Comparison of ENCODE assay signal across 8 cellular contexts in the genomic region with DNA sequence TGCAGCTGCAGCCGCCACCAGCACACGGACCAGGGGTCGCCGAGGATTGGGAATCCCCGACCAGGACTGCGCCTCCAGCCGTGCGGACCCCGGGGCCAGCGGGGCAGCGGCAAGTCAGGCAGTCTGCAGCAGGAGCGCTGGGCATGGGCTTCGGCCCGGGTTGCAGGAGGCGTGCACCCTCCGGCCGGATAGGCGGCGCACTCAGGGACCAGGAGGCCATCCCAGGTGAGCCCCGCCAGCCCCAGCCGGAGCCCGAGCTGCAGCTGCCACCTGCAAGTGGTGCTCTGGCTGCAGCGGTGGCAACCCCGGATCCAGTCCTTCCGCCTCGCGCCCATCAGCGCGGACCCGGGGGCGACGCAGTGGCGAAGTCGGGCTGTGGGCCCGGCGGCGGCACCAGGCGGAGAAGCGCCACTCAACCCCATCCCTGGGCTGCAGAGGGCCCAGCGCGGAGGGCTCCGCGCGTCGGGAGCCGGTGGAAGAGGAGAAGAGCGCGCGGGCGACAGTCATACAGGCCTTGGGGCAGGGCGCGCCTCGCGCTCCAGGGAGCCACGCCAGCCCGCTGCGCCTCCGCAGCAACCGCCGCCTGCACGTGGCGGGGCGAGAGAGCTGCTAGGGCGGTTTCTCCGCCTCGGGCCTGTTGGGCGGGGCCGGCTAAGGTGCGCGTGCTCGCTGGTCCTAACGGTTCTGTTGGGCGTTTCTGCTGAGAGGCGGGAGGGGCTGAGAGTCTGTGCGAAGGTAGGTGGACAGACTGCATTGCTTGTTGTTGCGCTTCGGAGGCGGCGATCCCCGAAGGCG.
DNase-seq lines count a peak whose midpoint lies in the region; ATAC-seq and TF ChIP-seq lines count a peak whose summit lies in the region.

No MANE protein-coding gene starts in this region.

- H3K27ac Mint-ChIP-seq in activated B cell treated with CpG ODN at 0.5 μM for 24 hours: peak overlapping the region; percentile 35
- no peak overlapping the region for H3K27ac Mint-ChIP-seq in endothelial cell (ENCODE audit: unreplicated experiment)
- H3K27ac Mint-ChIP-seq in nephron: no peak overlapping the region

- no peak overlapping the region for H3K9ac ChIP-seq in Karpas-422 (ENCODE audit: low read length)

- H3K27ac ChIP-seq in Karpas-422 (ENCODE audit: low read length): no peak overlapping the region

- no peak overlapping the region for H3K4me3 ChIP-seq in Karpas-422 (ENCODE audit: low read length)

- H3K4me3 Mint-ChIP-seq in activated B cell treated with CpG ODN at 0.5 μM for 24 hours: peak overlapping the region; percentile 76
- H3K4me3 Mint-ChIP-seq in endothelial cell (ENCODE audit: unreplicated experiment): peak overlapping the region; percentile 90
- H3K4me3 Mint-ChIP-seq in nephron: peak overlapping the region; percentile 63 to 75 (median 72)

- no peaks in the 10 kb centered on the region for H3K9me2 ChIP-seq in Karpas-422 (replicated peaks; ENCODE audit: insufficient read depth, low read length)

- no peak overlapping the region for H3K4me2 ChIP-seq in Karpas-422 (ENCODE audit: low read depth, low read length, poor library complexity, severe bottlenecking)

- no peaks in the 10 kb centered on the region for H3K4me1 ChIP-seq in Karpas-422 (ENCODE audit: low read length)

- H3K27me3 ChIP-seq in Karpas-422 (ENCODE audit: low read length): no peaks in the 10 kb centered on the region

- H3K9me3 Mint-ChIP-seq in activated B cell treated with CpG ODN at 0.5 μM for 24 hours (no peaks in the 10 kb centered on the region), endothelial cell (ENCODE audit: unreplicated experiment) (peaks cover 3% of the 10 kb centered on the region), nephron (peaks cover 13% of the 10 kb centered on the region)

- no peaks in the 10 kb centered on the region for H3K36me3 ChIP-seq in Karpas-422 (ENCODE audit: insufficient read depth, low read length)

- intact Hi-C loops in activated B cell treated with CpG ODN at 0.5 μM for 24 hours (cut with micrococcal nuclease): no loop called here

- H3K9me3 ChIP-seq in Karpas-422 (ENCODE audit: low read length): no peaks in the 10 kb centered on the region

- H2AFZ ChIP-seq in Karpas-422 (ENCODE audit: low read length): no peak overlapping the region

- no peaks in the 10 kb centered on the region for H4K20me1 ChIP-seq in Karpas-422 (ENCODE audit: insufficient read depth, low read depth, low read length)

- CTCF ChIA-PET in activated B cell treated with CpG ODN at 0.5 μM for 24 hours (lab: Charles Lee): no interaction called here

- peaks cover 9% of the 10 kb centered on the region for H3K4me1 Mint-ChIP-seq in activated B cell treated with CpG ODN at 0.5 μM for 24 hours
- H3K4me1 Mint-ChIP-seq in endothelial cell (ENCODE audit: unreplicated experiment): peaks cover 4% of the 10 kb centered on the region
- no peaks in the 10 kb centered on the region for H3K4me1 Mint-ChIP-seq in nephron

- peak; percentile 86 for ATAC-seq in activated B cell treated with CpG ODN at 0.5 μM for 24 hours (ENCODE audit: low read depth)
- ATAC-seq in HG03045 (IDR thresholded peaks at IDR 0.05; ENCODE audit: unreplicated experiment): no peak

- no peak for TF ChIP-seq CTCF in activated B cell treated with CpG ODN at 0.5 μM for 24 hours (IDR thresholded peaks at IDR 0.05)
- no peak for TF ChIP-seq CTCF in endothelial cell (IDR thresholded peaks at IDR 0.05; ENCODE audit: unreplicated experiment)
- no peak for TF ChIP-seq CTCF in nephron (IDR thresholded peaks at IDR 0.05; ENCODE audit: unreplicated experiment in 3 of 3)

- no peaks in the 10 kb centered on the region for H3K79me2 ChIP-seq in Karpas-422 (ENCODE audit: low read length)

- POLR2A ChIA-PET in activated B cell treated with CpG ODN at 0.5 μM for 24 hours (lab: Charles Lee): interaction anchor here (1.0 to 1.3 kb wide), 3 partner anchors 11 to 94 kb away, joined by 3 to 7 read pairs (median 5); no protein-coding TSS in a partner anchor

- H3K27me3 Mint-ChIP-seq in activated B cell treated with CpG ODN at 0.5 μM for 24 hours (peaks cover 8% of the 10 kb centered on the region), endothelial cell (ENCODE audit: unreplicated experiment) (peaks cover 5% of the 10 kb centered on the region), nephron (ENCODE audit: low read depth) (peaks cover 49% of the 10 kb centered on the region)

- no peaks in the 10 kb centered on the region for H3K36me3 Mint-ChIP-seq in activated B cell treated with CpG ODN at 0.5 μM for 24 hours (ENCODE audit: low read depth)
- peaks cover 4% of the 10 kb centered on the region for H3K36me3 Mint-ChIP-seq in endothelial cell (ENCODE audit: low read depth, unreplicated experiment)
- no peaks in the 10 kb centered on the region for H3K36me3 Mint-ChIP-seq in nephron (ENCODE audit: low read depth)

- peak; percentile 17 for DNase-seq in ELR (ENCODE audit: low read depth)
- peak; percentile 47 for DNase-seq in HK-2 (ENCODE audit: unreplicated experiment)
- peak; percentile 46 for DNase-seq in activated B cell treated with CpG ODN at 0.5 μM for 24 hours
- peak; percentile 50 for DNase-seq in endothelial cell (ENCODE audit: low spot score)
- no peak for DNase-seq in COLO829 (ENCODE audit: low spot score)
- DNase-seq in Karpas-422: no peak

Comparison
In these comparisons a context has a peak if more than half of its experiments do, and no peak if none do; other contexts are left out.
1. DNase-seq: peak in ELR (single experiment), HK-2 (single experiment), activated B cell treated with CpG ODN at 0.5 μM for 24 hours (single experiment) and endothelial cell (single experiment); none in COLO829 (single experiment) and Karpas-422 (single experiment).
2. Peak in every context shown above with its lines, with median percentiles within 50 percentile points of each other: H3K4me3 Mint-ChIP-seq.